ENCODE assay signal across 8 cellular contexts in the genomic region with DNA sequence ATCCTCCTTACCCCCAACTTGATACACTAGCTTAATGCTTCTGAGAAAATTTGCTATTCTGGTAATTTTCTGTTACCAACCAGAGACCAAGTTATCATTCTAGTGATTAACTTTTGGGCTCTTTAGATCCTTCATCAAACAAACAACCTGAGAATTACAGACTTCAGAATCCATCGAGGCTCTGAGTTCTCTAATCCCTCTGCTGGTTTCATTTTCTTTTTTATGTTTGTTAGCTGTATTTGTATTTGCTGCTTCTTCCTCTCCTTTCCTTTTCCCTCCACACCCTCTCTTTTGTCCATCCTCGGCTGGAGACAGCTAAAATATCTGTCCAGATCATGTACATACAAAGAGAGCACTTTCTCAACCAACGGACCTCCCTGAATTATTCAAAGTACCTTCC.
DNase-seq lines count a peak whose midpoint lies in the region; ATAC-seq and TF ChIP-seq lines count a peak whose summit lies in the region.

No MANE protein-coding gene starts in this region.

- no peaks in the 10 kb centered on the region for H4K20me1 ChIP-seq in SK-N-SH (ENCODE audit: insufficient read depth)

- H3K4me2 ChIP-seq in SK-N-SH: peak overlapping the region; percentile 9; the same call in 1 of the 2 replicates

- H3K4me3 Mint-ChIP-seq in activated CD8-positive, alpha-beta memory T cell treated with anti-CD3 and anti-CD28 coated beads, Interleukin-2, amount 10 ng/mL, durations not matched to agents 7 days and 5 days: peak overlapping the region; percentile 83
- peak overlapping the region; percentile 81 to 87 for H3K4me3 Mint-ChIP-seq in stimulated activated naive CD8-positive, alpha-beta T cell treated with anti-CD3 and anti-CD28 coated beads, Interleukin-15, amount 100 ng/mL, for 72 hours

- peak overlapping the region; percentile 54 for H2AFZ ChIP-seq in SK-N-SH (ENCODE audit: low read depth)

- no peaks in the 10 kb centered on the region for H3K9me2 ChIP-seq in SK-N-SH

- CTCF ChIA-PET in activated CD8-positive, alpha-beta memory T cell treated with anti-CD3 and anti-CD28 coated beads, Interleukin-2, amount 10 ng/mL, durations not matched to agents 7 days and 5 days (lab: Charles Lee): interaction anchor here (1.0 to 5.5 kb wide), 10 partner anchors 8 to 178 kb away, joined by 3 to 36 read pairs (median 5); partner anchors contain the start of gene RIPOR2
- CTCF ChIA-PET in SK-N-SH (lab: Yijun Ruan, JAX): interaction anchor here (2.4 kb wide), 1 partner anchor 178 kb away, joined by 6 read pairs; no protein-coding TSS in a partner anchor

- H3K4me1 Mint-ChIP-seq in activated CD8-positive, alpha-beta memory T cell treated with anti-CD3 and anti-CD28 coated beads, Interleukin-2, amount 10 ng/mL, durations not matched to agents 7 days and 5 days: peaks cover 54% of the 10 kb centered on the region
- peaks cover 48% of the 10 kb centered on the region for H3K4me1 Mint-ChIP-seq in stimulated activated naive CD8-positive, alpha-beta T cell treated with anti-CD3 and anti-CD28 coated beads, Interleukin-15, amount 100 ng/mL, for 72 hours

- H3F3A ChIP-seq in SK-N-SH (replicated peaks; ENCODE audit: insufficient read depth): no peaks in the 10 kb centered on the region

- no peak for TF ChIP-seq EP300 in SK-N-SH (IDR thresholded peaks at IDR 0.05; ENCODE audit: borderline replicate concordance in 1 of 2, low read depth in 1 of 2, low read length in 1 of 2)

- 0 out of 2 replicates have a peak overlapping the region, but pooled peaks have one; percentile 8 for H3K9ac ChIP-seq in SK-N-SH

- no peak for TF ChIP-seq RAD21 in SK-N-SH (IDR thresholded peaks at IDR 0.05; ENCODE audit: low read length)

- peak overlapping the region; percentile 95 for H3K27ac Mint-ChIP-seq in activated CD8-positive, alpha-beta memory T cell treated with anti-CD3 and anti-CD28 coated beads, Interleukin-2, amount 10 ng/mL, durations not matched to agents 7 days and 5 days
- peak overlapping the region; percentile 94 to 95 for H3K27ac Mint-ChIP-seq in stimulated activated naive CD8-positive, alpha-beta T cell treated with anti-CD3 and anti-CD28 coated beads, Interleukin-15, amount 100 ng/mL, for 72 hours

- no peaks in the 10 kb centered on the region for H3K9me3 Mint-ChIP-seq in activated CD8-positive, alpha-beta memory T cell treated with anti-CD3 and anti-CD28 coated beads, Interleukin-2, amount 10 ng/mL, durations not matched to agents 7 days and 5 days (ENCODE audit: low read depth)
- H3K9me3 Mint-ChIP-seq in stimulated activated naive CD8-positive, alpha-beta T cell treated with anti-CD3 and anti-CD28 coated beads, Interleukin-15, amount 100 ng/mL, for 72 hours: no peaks in the 10 kb centered on the region

- intact Hi-C loops in esophagus squamous epithelium (cut with DNase I): no loop called here

- no peaks in the 10 kb centered on the region for H3K27me3 Mint-ChIP-seq in activated CD8-positive, alpha-beta memory T cell treated with anti-CD3 and anti-CD28 coated beads, Interleukin-2, amount 10 ng/mL, durations not matched to agents 7 days and 5 days
- no peaks in the 10 kb centered on the region for H3K27me3 Mint-ChIP-seq in stimulated activated naive CD8-positive, alpha-beta T cell treated with anti-CD3 and anti-CD28 coated beads, Interleukin-15, amount 100 ng/mL, for 72 hours

- H3K4me1 ChIP-seq in SK-N-SH (ENCODE audit: control insufficient read depth in 1 of 2, insufficient read depth in 2 of 2, low read depth in 1 of 2, low read length in 1 of 2): peaks cover 0 to 6% of the 10 kb centered on the region in 2 experiments; a peak in 2 of 4 replicates
- H3K4me1 ChIP-seq in esophagus squamous epithelium: peaks cover 0 to 18% (median 0%) of the 10 kb centered on the region in 3 donors

- no peak for TF ChIP-seq POLR2A in esophagus squamous epithelium (IDR thresholded peaks at IDR 0.05)

- POLR2A ChIA-PET in SK-N-SH (lab: Yijun Ruan, JAX): no interaction called here

- no peak for TF ChIP-seq CTCF in SK-N-SH (IDR thresholded peaks at IDR 0.05)
- TF ChIP-seq CTCF in esophagus squamous epithelium (IDR thresholded peaks at IDR 0.05): no peak

- no peaks in the 10 kb centered on the region for H3K79me2 ChIP-seq in SK-N-SH (ENCODE audit: insufficient read depth)

- H3K36me3 ChIP-seq in SK-N-SH (replicated peaks in 1 of 2; ENCODE audit: control insufficient read depth in 1 of 2, insufficient read depth in 2 of 2, low read length in 1 of 2) (no peaks in the 10 kb centered on the region), esophagus squamous epithelium (no peaks in the 10 kb centered on the region)

- H3K9me3 ChIP-seq in SK-N-SH (no peaks in the 10 kb centered on the region), esophagus squamous epithelium (no peaks in the 10 kb centered on the region)

- DNase-seq in activated CD8-positive, alpha-beta memory T cell treated with anti-CD3 and anti-CD28 coated beads, Interleukin-2, amount 10 ng/mL, durations not matched to agents 7 days and 5 days: no peak
- DNase-seq in activated CD8-positive, alpha-beta memory T cell treated with anti-CD3 and anti-CD28 coated beads for 24 hours: no peak
- no peak for DNase-seq in SK-N-SH
- DNase-seq in esophagus squamous epithelium (lab: John Stamatoyannopoulos, UW): no peak
- no peak for DNase-seq in stimulated activated naive CD8-positive, alpha-beta T cell treated with anti-CD3 and anti-CD28 coated beads, Interleukin-15, amount 100 ng/mL, for 72 hours
- DNase-seq in globus pallidus (ENCODE audit: low spot score): no peak
- DNase-seq in cerebellar cortex (ENCODE audit: low spot score): no peak

- H3K4me3 ChIP-seq in SK-N-SH (ENCODE audit: low read depth in 2 of 2, low read length in 1 of 2) (no peak overlapping the region), esophagus squamous epithelium (peak overlapping the region in 3 of 4 donors; percentile 13 to 47 (median 17))

- peak; percentile 50 for ATAC-seq in activated CD8-positive, alpha-beta memory T cell treated with anti-CD3 and anti-CD28 coated beads, Interleukin-2, amount 10 ng/mL, durations not matched to agents 7 days and 5 days
- ATAC-seq in stimulated activated naive CD8-positive, alpha-beta T cell treated with anti-CD3 and anti-CD28 coated beads, Interleukin-15, amount 100 ng/mL, for 72 hours: no peak
- no peak for ATAC-seq in HG02798 (IDR thresholded peaks at IDR 0.05; ENCODE audit: poor library complexity, unreplicated experiment)

- peak overlapping the region in 1 of 2 experiments; percentile 10; a peak in 1 of 4 replicates for H3K27ac ChIP-seq in SK-N-SH (ENCODE audit: low read depth in 2 of 2, low read length in 1 of 2)
- H3K27ac ChIP-seq in esophagus squamous epithelium: peak overlapping the region in 2 of 4 donors; percentile 12 to 43

- H3K27me3 ChIP-seq in SK-N-SH (ENCODE audit: insufficient read depth) (no peaks in the 10 kb centered on the region), esophagus squamous epithelium (no peaks in the 10 kb centered on the region)

- WGBS in SK-N-SH (ENCODE audit: low lambda C conversion rate): 71% methylated on average over 3 of the region's 3 CpGs
- 5 to 11% methylated on average over 3 of the region's 3 CpGs for WGBS in esophagus squamous epithelium, 2 donors

- peaks cover 16% of the 10 kb centered on the region for H3K36me3 Mint-ChIP-seq in activated CD8-positive, alpha-beta memory T cell treated with anti-CD3 and anti-CD28 coated beads, Interleukin-2, amount 10 ng/mL, durations not matched to agents 7 days and 5 days

TF ChIP-seq in SK-N-SH, 30 proteins besides CTCF, POLR2A, EP300 and RAD21:
- no peak for TF ChIP-seq TEAD4 (IDR thresholded peaks at IDR 0.05; ENCODE audit: borderline replicate concordance, insufficient read depth)
- TF ChIP-seq JUND (IDR thresholded peaks at IDR 0.05): no peak
- TF ChIP-seq SIN3A (IDR thresholded peaks at IDR 0.05; ENCODE audit: borderline replicate concordance, low read depth, low read length): no peak
- no peak for TF ChIP-seq RCOR1 (IDR thresholded peaks at IDR 0.05; ENCODE audit: low read length)

Comparison
In these comparisons a context has a peak if more than half of its experiments do, and no peak if none do; other contexts are left out.
1. H3K4me3 ChIP-seq: peak in esophagus squamous epithelium (3 of 4); none in SK-N-SH (0 of 2).